ENCODE assay signal across 33 cellular contexts in genomic region chr19:54105796-54106195, GRCh38. TPM values are rescaled to one million over a fixed set of nuclear protein-coding genes. Genes with fewer than 3 reads are reported as not detected.
A peak's percentile ranks its signal among the peaks of the same experiment; 100 is the strongest.
DNase-seq lines count a peak whose midpoint lies in the region; ATAC-seq and TF ChIP-seq lines count a peak whose summit lies in the region.
"Had no signal": no experiment of that assay in that cellular context is flagged by ENCODE, and none has a peak within 500 bp of the region (broad histone marks: within the 10 kb centered on the region; RNA-seq: fewer than 3 reads in every experiment).

No MANE protein-coding gene starts in this region.

- H3K9me3 ChIP-seq in HAP-1: no peaks in the 10 kb centered on the region
- H3K9me3 ChIP-seq: mucosa of descending colon, right lobe of liver, thoracic aorta, uterus had no signal

- peak overlapping the region in 1 of 2 donors; percentile 25 for H3K4me3 Mint-ChIP-seq in stimulated activated naive CD8-positive, alpha-beta T cell treated with anti-CD3 and anti-CD28 coated beads, Interleukin-15, amount 100 ng/mL, for 72 hours
- peak overlapping the region; percentile 15 for H3K4me3 Mint-ChIP-seq in activated T-helper 2 cell treated with anti-CD3 and anti-CD28 coated beads, Interferon-gamma antibody, Interleukin-2, Interleukin-4, amounts not matched to agents 10 μg/mL and 5 μg/mL and 100 μg/mL, durations not matched to agents 14 hours and 24 hours and 36 hours (ENCODE audit: low read depth)
- H3K4me3 Mint-ChIP-seq in naive B cell: peak overlapping the region in 5 of 8 donors; percentile 1 to 89 (median 64)
- H3K4me3 Mint-ChIP-seq: neural progenitor cell had no signal

- H3K4me1 Mint-ChIP-seq in stimulated activated naive CD8-positive, alpha-beta T cell treated with anti-CD3 and anti-CD28 coated beads, Interleukin-15, amount 100 ng/mL, for 72 hours: peaks cover 43% of the 10 kb centered on the region
- peaks cover 8% of the 10 kb centered on the region for H3K4me1 Mint-ChIP-seq in activated T-helper 2 cell treated with anti-CD3 and anti-CD28 coated beads, Interferon-gamma antibody, Interleukin-2, Interleukin-4, amounts not matched to agents 10 μg/mL and 5 μg/mL and 100 μg/mL, durations not matched to agents 14 hours and 24 hours and 36 hours (ENCODE audit: low read depth)
- peaks cover 26 to 41% (median 34%) of the 10 kb centered on the region in 3 donors for H3K4me1 Mint-ChIP-seq in naive B cell

- no peaks in the 10 kb centered on the region for H3K9me3 Mint-ChIP-seq in stimulated activated naive CD8-positive, alpha-beta T cell treated with anti-CD3 and anti-CD28 coated beads, Interleukin-15, amount 100 ng/mL, for 72 hours
- H3K9me3 Mint-ChIP-seq in activated T-helper 2 cell treated with anti-CD3 and anti-CD28 coated beads, Interferon-gamma antibody, Interleukin-2, Interleukin-4, amounts not matched to agents 10 μg/mL and 5 μg/mL and 100 μg/mL, durations not matched to agents 14 hours and 24 hours and 36 hours: no peaks in the 10 kb centered on the region
- H3K9me3 Mint-ChIP-seq in naive B cell: no peaks in the 10 kb centered on the region
- H3K9me3 Mint-ChIP-seq: effector memory CD8-positive, alpha-beta T cell; IgD-negative memory B cell; neural progenitor cell had no signal

- in situ Hi-C loops in GM13977 (cut with MboI; ENCODE audit: low pct_unique_long_range_greater_than_20kb, low sequenced_read_pairs, unreplicated experiment) (no loop called here), HAP-1 (cut with MboI; ENCODE audit: low sequenced_read_pairs) (no loop called here)

- peak overlapping the region in 1 of 2 donors; percentile 45 for H3K27ac Mint-ChIP-seq in stimulated activated naive CD8-positive, alpha-beta T cell treated with anti-CD3 and anti-CD28 coated beads, Interleukin-15, amount 100 ng/mL, for 72 hours
- H3K27ac Mint-ChIP-seq in activated T-helper 2 cell treated with anti-CD3 and anti-CD28 coated beads, Interferon-gamma antibody, Interleukin-2, Interleukin-4, amounts not matched to agents 10 μg/mL and 5 μg/mL and 100 μg/mL, durations not matched to agents 14 hours and 24 hours and 36 hours: no peak overlapping the region
- no peak overlapping the region for H3K27ac Mint-ChIP-seq in naive B cell
- H3K27ac Mint-ChIP-seq: effector memory CD8-positive, alpha-beta T cell; neural progenitor cell had no signal

- H3K4me3 ChIP-seq in HAP-1: no peak overlapping the region
- H3K4me3 ChIP-seq: mucosa of descending colon, neural progenitor cell, right lobe of liver, SK-N-MC, thoracic aorta, uterus had no signal

- no peaks in the 10 kb centered on the region for H3K27me3 Mint-ChIP-seq in stimulated activated naive CD8-positive, alpha-beta T cell treated with anti-CD3 and anti-CD28 coated beads, Interleukin-15, amount 100 ng/mL, for 72 hours
- H3K27me3 Mint-ChIP-seq in activated T-helper 2 cell treated with anti-CD3 and anti-CD28 coated beads, Interferon-gamma antibody, Interleukin-2, Interleukin-4, amounts not matched to agents 10 μg/mL and 5 μg/mL and 100 μg/mL, durations not matched to agents 14 hours and 24 hours and 36 hours (ENCODE audit: low read depth): no peaks in the 10 kb centered on the region
- no peaks in the 10 kb centered on the region for H3K27me3 Mint-ChIP-seq in naive B cell
- H3K27me3 Mint-ChIP-seq: effector memory CD8-positive, alpha-beta T cell had no signal

- H3K27me3 ChIP-seq in HAP-1 (ENCODE audit: low read depth): no peaks in the 10 kb centered on the region
- H3K27me3 ChIP-seq: neural progenitor cell, right lobe of liver, uterus had no signal

- intact Hi-C loops in activated T-helper 2 cell treated with anti-CD3 and anti-CD28 coated beads, Interferon-gamma antibody, Interleukin-2, Interleukin-4, amounts not matched to agents 10 μg/mL and 5 μg/mL and 100 μg/mL, durations not matched to agents 14 hours and 24 hours and 36 hours (cut with micrococcal nuclease): no loop called here

- DNase-seq in stimulated activated naive CD8-positive, alpha-beta T cell treated with anti-CD3 and anti-CD28 coated beads, Interleukin-15, Interleukin-2, amounts not matched to agents 100 U/mL and 50 U/mL, for 24 hours: peak; percentile 4
- DNase-seq in stimulated activated naive CD8-positive, alpha-beta T cell treated with anti-CD3 and anti-CD28 coated beads, Interleukin-15, amount 100 ng/mL, for 72 hours: no peak
- no peak for DNase-seq in activated T-helper 2 cell treated with anti-CD3 and anti-CD28 coated beads, Interferon-gamma antibody, Interleukin-2, Interleukin-4, amounts not matched to agents 10 μg/mL and 5 μg/mL and 100 μg/mL, durations not matched to agents 14 hours and 24 hours and 36 hours (ENCODE audit: low spot score)
- DNase-seq in naive B cell: no peak
- no peak for DNase-seq in GM13977 (ENCODE audit: low spot score)
- DNase-seq in HAP-1 (ENCODE audit: low spot score in 2 of 2): no peak
- DNase-seq in GM03348 (ENCODE audit: low spot score): no peak
- DNase-seq: activated CD4-positive, alpha-beta T cell treated with anti-CD3 and anti-CD28 coated beads for 4 hours; anterior cingulate cortex; cortex of kidney; DMS 273 treated with DMSO at 0.1 percent for 48 hours; effector memory CD8-positive, alpha-beta T cell; EL; foreskin fibroblast; NCI-H1092; NCI-H1694 treated with DMSO at 0.1 percent for 48 hours; right lobe of liver; stimulated activated CD4-positive, alpha-beta T cell treated with anti-CD3 and anti-CD28 coated beads, Interleukin-15, amount 100 ng/mL, for 24 hours; stimulated activated naive CD4-positive, alpha-beta T cell treated with Interleukin-2 at 50 U/mL for 16 hours; uterus had no signal

- TF ChIP-seq CTCF in GM13977 (IDR thresholded peaks at IDR 0.05; ENCODE audit: extremely low read depth, insufficient read depth, missing control alignments): no peak

- no peak for ATAC-seq in stimulated activated naive CD8-positive, alpha-beta T cell treated with anti-CD3 and anti-CD28 coated beads, Interleukin-15, Interleukin-2, amounts not matched to agents 100 U/mL and 50 U/mL, for 24 hours
- ATAC-seq in stimulated activated naive CD8-positive, alpha-beta T cell treated with anti-CD3 and anti-CD28 coated beads, Interleukin-15, amount 100 ng/mL, for 72 hours: no peak
- no peak for ATAC-seq in naive B cell (ENCODE audit: low read depth in 2 of 2)
- ATAC-seq: effector memory CD8-positive, alpha-beta T cell; esophagus mucosa; HCT116; mucosa of descending colon; right lobe of liver had no signal

- H3K36me3 Mint-ChIP-seq in activated T-helper 2 cell treated with anti-CD3 and anti-CD28 coated beads, Interferon-gamma antibody, Interleukin-2, Interleukin-4, amounts not matched to agents 10 μg/mL and 5 μg/mL and 100 μg/mL, durations not matched to agents 14 hours and 24 hours and 36 hours (ENCODE audit: low read depth): peaks cover 50% of the 10 kb centered on the region
- peaks cover 0 to 26% of the 10 kb centered on the region in 2 donors for H3K36me3 Mint-ChIP-seq in naive B cell

- H3K4me1 ChIP-seq in HAP-1: no peaks in the 10 kb centered on the region
- H3K4me1 ChIP-seq: neural progenitor cell had no signal

- H3K36me3 ChIP-seq in HAP-1 (replicated peaks): peaks cover 58% of the 10 kb centered on the region
- H3K36me3 ChIP-seq: neural progenitor cell, uterus had no signal

RNA-seq across cellular contexts. Expression of gene NDUFA3, which starts 3.1 kb away (rescaled TPM):
- 105 and 115 TPM in 2 replicates for total RNA-seq in activated T-helper 2 cell treated with anti-CD3 and anti-CD28 coated beads, Interferon-gamma antibody, Interleukin-2, Interleukin-4, amounts not matched to agents 10 μg/mL and 5 μg/mL and 100 μg/mL, durations not matched to agents 14 hours and 24 hours and 36 hours
- polyA plus RNA-seq in naive B cell (ENCODE audit: low read depth in 6 of 6): 100 to 1,000 TPM; 288 to 486 (median 357) TPM

RNA-seq across cellular contexts. Expression of gene OSCAR, which starts 5.2 kb away (rescaled TPM):
- total RNA-seq in activated T-helper 2 cell treated with anti-CD3 and anti-CD28 coated beads, Interferon-gamma antibody, Interleukin-2, Interleukin-4, amounts not matched to agents 10 μg/mL and 5 μg/mL and 100 μg/mL, durations not matched to agents 14 hours and 24 hours and 36 hours: 0.23 and 0.39 TPM in 2 replicates
- under 1 TPM in 1 of 6 donors, not detected in 5; 0.73 TPM for polyA plus RNA-seq in naive B cell (ENCODE audit: low read depth in 6 of 6)
- total RNA-seq: T-helper 2 cell treated with Interferon-gamma antibody and Interleukin-4, amounts not matched to agents 100 ng/mL and 5 ng/mL, for 36 hours had no signal

RNA-seq across cellular contexts. Expression of gene TFPT, which starts 9.7 kb away (rescaled TPM):
- total RNA-seq in activated T-helper 2 cell treated with anti-CD3 and anti-CD28 coated beads, Interferon-gamma antibody, Interleukin-2, Interleukin-4, amounts not matched to agents 10 μg/mL and 5 μg/mL and 100 μg/mL, durations not matched to agents 14 hours and 24 hours and 36 hours: 29.3 TPM in 2 replicates
- polyA plus RNA-seq in naive B cell (ENCODE audit: low read depth in 6 of 6): 10 to 100 TPM in 2 of 6 donors, 1 to 10 TPM in 4; 7.2 to 11.6 (median 9.2) TPM

RNA-seq across cellular contexts. Expression of gene PRPF31, which starts 9.8 kb away (rescaled TPM):
- 90.6 and 94.2 TPM in 2 replicates for total RNA-seq in activated T-helper 2 cell treated with anti-CD3 and anti-CD28 coated beads, Interferon-gamma antibody, Interleukin-2, Interleukin-4, amounts not matched to agents 10 μg/mL and 5 μg/mL and 100 μg/mL, durations not matched to agents 14 hours and 24 hours and 36 hours
- 10 to 100 TPM; 59.3 to 83.7 (median 62.6) TPM for polyA plus RNA-seq in naive B cell (ENCODE audit: low read depth in 6 of 6)

RNA-seq across cellular contexts. Expression of gene TARM1, which starts 24.6 kb away (rescaled TPM):
- not detected in 2 replicates for total RNA-seq in activated T-helper 2 cell treated with anti-CD3 and anti-CD28 coated beads, Interferon-gamma antibody, Interleukin-2, Interleukin-4, amounts not matched to agents 10 μg/mL and 5 μg/mL and 100 μg/mL, durations not matched to agents 14 hours and 24 hours and 36 hours
- not detected for polyA plus RNA-seq in naive B cell (ENCODE audit: low read depth in 6 of 6)
- total RNA-seq: esophagus mucosa; liver; mucosa of descending colon; NCI-H460; OCI-LY7; posterior vena cava; right lobe of liver; T-helper 2 cell treated with Interferon-gamma antibody and Interleukin-4, amounts not matched to agents 100 ng/mL and 5 ng/mL, for 36 hours; thoracic aorta; uterus had no signal
- polyA plus RNA-seq: IgD-negative memory B cell, keratinocyte, liver had no signal
